Comparison of ENCODE assay signal across 2 cellular contexts in the genomic region with DNA sequence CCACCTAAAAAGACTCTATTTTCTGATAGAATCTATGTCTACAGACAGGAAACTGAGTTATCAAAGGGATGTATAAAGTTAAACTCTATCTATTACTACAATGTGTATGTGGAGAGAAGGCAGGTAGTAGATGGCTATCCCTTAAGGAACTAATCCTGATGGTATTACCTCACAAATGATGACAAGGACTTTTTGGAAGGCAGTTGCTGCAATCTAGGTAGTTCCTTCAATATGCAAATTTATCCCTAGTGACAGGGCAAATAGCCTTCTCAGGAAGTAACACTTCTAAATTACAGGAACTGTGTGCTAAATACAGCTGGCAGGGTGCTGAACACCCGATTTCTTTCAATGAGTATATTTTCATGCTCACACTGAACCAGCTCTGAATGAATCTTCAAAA.
TF ChIP-seq lines count a peak whose summit lies in the region.

No MANE protein-coding gene starts in this region.

TF ChIP-seq in HEK293, 187 proteins besides CTCF, POLR2A, EP300 and RAD21:
- TF ChIP-seq ZBTB7A (tag by site-specific recombination; IDR thresholded peaks at IDR 0.05; ENCODE audit: low read depth) (no peak), ZBTB20 (tag by site-specific recombination; IDR thresholded peaks at IDR 0.05) (peak; percentile 30; the same call in 1 of the 2 replicates), ZNF785 (tag by site-specific recombination; IDR thresholded peaks at IDR 0.05) (no peak)
- TF ChIP-seq, protein P1, sequence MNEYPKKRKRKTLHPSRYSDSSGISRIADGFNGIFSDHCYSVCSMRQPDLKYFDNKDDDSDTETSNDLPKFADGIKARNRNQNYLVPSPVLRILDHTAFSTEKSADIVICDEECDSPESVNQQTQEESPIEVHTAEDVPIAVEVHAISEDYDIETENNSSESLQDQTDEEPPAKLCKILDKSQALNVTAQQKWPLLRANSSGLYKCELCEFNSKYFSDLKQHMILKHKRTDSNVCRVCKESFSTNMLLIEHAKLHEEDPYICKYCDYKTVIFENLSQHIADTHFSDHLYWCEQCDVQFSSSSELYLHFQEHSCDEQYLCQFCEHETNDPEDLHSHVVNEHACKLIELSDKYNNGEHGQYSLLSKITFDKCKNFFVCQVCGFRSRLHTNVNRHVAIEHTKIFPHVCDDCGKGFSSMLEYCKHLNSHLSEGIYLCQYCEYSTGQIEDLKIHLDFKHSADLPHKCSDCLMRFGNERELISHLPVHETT (tag by site-specific recombination; IDR thresholded peaks at IDR 0.05): no peak
TF ChIP-seq in HEK293: peak in this region for 1.

TF ChIP-seq in H1, 55 proteins besides CTCF, POLR2A, EP300 and RAD21:
- TF ChIP-seq CBX8 (IDR thresholded peaks at IDR 0.05; ENCODE audit: borderline replicate concordance, low read depth, low read length): no peak
- TF ChIP-seq JUND (IDR thresholded peaks at IDR 0.05; ENCODE audit: low read length): no peak
- no peak for TF ChIP-seq TEAD4 (IDR thresholded peaks at IDR 0.05; ENCODE audit: low read depth, low read length)
- no peak for TF ChIP-seq SP2 (IDR thresholded peaks at IDR 0.05; ENCODE audit: low read length)
- no peak for TF ChIP-seq SRF (IDR thresholded peaks at IDR 0.05; ENCODE audit: low read depth, low read length)
- no peak for TF ChIP-seq BCL11A (IDR thresholded peaks at IDR 0.05; ENCODE audit: low read depth in 2 of 2, low read length in 2 of 2)
- no peak for TF ChIP-seq CHD1 (IDR thresholded peaks at IDR 0.05; ENCODE audit: low read depth, low read length)
- TF ChIP-seq POLR2AphosphoS5 (IDR thresholded peaks at IDR 0.05; ENCODE audit: low read depth, low read length): no peak
- no peak for TF ChIP-seq KDM1A (IDR thresholded peaks at IDR 0.05; ENCODE audit: borderline replicate concordance, low read length)
- TF ChIP-seq, protein P2, sequence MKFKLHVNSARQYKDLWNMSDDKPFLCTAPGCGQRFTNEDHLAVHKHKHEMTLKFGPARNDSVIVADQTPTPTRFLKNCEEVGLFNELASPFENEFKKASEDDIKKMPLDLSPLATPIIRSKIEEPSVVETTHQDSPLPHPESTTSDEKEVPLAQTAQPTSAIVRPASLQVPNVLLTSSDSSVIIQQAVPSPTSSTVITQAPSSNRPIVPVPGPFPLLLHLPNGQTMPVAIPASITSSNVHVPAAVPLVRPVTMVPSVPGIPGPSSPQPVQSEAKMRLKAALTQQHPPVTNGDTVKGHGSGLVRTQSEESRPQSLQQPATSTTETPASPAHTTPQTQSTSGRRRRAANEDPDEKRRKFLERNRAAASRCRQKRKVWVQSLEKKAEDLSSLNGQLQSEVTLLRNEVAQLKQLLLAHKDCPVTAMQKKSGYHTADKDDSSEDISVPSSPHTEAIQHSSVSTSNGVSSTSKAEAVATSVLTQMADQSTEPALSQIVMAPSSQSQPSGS (IDR thresholded peaks at IDR 0.05; ENCODE audit: low read length): no peak
- no peak for TF ChIP-seq TCF12 (IDR thresholded peaks at IDR 0.05; ENCODE audit: low read depth, low read length)
- TF ChIP-seq FOSL1 (IDR thresholded peaks at IDR 0.05; ENCODE audit: insufficient read depth, low read depth, low read length): no peak
- TF ChIP-seq SIN3A (conservative IDR thresholded peaks at IDR 0.05 in 1 of 2, IDR thresholded peaks at IDR 0.05 in 1 of 2; ENCODE audit: low read depth in 1 of 2, low read length in 2 of 2): no peak
- peak; percentile 64; the same call in 1 of the 2 replicates for TF ChIP-seq MAFK (IDR thresholded peaks at IDR 0.05; ENCODE audit: low read depth, low read length)
- TF ChIP-seq ZNF274 (IDR thresholded peaks at IDR 0.05; ENCODE audit: borderline replicate concordance, extremely low read depth, low read length): no peak
- TF ChIP-seq, protein P3, sequence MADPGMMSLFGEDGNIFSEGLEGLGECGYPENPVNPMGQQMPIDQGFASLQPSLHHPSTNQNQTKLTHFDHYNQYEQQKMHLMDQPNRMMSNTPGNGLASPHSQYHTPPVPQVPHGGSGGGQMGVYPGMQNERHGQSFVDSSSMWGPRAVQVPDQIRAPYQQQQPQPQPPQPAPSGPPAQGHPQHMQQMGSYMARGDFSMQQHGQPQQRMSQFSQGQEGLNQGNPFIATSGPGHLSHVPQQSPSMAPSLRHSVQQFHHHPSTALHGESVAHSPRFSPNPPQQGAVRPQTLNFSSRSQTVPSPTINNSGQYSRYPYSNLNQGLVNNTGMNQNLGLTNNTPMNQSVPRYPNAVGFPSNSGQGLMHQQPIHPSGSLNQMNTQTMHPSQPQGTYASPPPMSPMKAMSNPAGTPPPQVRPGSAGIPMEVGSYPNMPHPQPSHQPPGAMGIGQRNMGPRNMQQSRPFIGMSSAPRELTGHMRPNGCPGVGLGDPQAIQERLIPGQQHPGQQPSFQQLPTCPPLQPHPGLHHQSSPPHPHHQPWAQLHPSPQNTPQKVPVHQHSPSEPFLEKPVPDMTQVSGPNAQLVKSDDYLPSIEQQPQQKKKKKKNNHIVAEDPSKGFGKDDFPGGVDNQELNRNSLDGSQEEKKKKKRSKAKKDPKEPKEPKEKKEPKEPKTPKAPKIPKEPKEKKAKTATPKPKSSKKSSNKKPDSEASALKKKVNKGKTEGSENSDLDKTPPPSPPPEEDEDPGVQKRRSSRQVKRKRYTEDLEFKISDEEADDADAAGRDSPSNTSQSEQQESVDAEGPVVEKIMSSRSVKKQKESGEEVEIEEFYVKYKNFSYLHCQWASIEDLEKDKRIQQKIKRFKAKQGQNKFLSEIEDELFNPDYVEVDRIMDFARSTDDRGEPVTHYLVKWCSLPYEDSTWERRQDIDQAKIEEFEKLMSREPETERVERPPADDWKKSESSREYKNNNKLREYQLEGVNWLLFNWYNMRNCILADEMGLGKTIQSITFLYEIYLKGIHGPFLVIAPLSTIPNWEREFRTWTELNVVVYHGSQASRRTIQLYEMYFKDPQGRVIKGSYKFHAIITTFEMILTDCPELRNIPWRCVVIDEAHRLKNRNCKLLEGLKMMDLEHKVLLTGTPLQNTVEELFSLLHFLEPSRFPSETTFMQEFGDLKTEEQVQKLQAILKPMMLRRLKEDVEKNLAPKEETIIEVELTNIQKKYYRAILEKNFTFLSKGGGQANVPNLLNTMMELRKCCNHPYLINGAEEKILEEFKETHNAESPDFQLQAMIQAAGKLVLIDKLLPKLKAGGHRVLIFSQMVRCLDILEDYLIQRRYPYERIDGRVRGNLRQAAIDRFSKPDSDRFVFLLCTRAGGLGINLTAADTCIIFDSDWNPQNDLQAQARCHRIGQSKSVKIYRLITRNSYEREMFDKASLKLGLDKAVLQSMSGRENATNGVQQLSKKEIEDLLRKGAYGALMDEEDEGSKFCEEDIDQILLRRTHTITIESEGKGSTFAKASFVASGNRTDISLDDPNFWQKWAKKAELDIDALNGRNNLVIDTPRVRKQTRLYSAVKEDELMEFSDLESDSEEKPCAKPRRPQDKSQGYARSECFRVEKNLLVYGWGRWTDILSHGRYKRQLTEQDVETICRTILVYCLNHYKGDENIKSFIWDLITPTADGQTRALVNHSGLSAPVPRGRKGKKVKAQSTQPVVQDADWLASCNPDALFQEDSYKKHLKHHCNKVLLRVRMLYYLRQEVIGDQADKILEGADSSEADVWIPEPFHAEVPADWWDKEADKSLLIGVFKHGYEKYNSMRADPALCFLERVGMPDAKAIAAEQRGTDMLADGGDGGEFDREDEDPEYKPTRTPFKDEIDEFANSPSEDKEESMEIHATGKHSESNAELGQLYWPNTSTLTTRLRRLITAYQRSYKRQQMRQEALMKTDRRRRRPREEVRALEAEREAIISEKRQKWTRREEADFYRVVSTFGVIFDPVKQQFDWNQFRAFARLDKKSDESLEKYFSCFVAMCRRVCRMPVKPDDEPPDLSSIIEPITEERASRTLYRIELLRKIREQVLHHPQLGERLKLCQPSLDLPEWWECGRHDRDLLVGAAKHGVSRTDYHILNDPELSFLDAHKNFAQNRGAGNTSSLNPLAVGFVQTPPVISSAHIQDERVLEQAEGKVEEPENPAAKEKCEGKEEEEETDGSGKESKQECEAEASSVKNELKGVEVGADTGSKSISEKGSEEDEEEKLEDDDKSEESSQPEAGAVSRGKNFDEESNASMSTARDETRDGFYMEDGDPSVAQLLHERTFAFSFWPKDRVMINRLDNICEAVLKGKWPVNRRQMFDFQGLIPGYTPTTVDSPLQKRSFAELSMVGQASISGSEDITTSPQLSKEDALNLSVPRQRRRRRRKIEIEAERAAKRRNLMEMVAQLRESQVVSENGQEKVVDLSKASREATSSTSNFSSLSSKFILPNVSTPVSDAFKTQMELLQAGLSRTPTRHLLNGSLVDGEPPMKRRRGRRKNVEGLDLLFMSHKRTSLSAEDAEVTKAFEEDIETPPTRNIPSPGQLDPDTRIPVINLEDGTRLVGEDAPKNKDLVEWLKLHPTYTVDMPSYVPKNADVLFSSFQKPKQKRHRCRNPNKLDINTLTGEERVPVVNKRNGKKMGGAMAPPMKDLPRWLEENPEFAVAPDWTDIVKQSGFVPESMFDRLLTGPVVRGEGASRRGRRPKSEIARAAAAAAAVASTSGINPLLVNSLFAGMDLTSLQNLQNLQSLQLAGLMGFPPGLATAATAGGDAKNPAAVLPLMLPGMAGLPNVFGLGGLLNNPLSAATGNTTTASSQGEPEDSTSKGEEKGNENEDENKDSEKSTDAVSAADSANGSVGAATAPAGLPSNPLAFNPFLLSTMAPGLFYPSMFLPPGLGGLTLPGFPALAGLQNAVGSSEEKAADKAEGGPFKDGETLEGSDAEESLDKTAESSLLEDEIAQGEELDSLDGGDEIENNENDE (IDR thresholded peaks at IDR 0.05; ENCODE audit: insufficient replicate concordance, low read length): no peak
- TF ChIP-seq KDM4A (IDR thresholded peaks at IDR 0.05; ENCODE audit: low read depth, low read length, severe bottlenecking): no peak
- no peak for TF ChIP-seq GABPA (IDR thresholded peaks at IDR 0.05; ENCODE audit: borderline replicate concordance, insufficient read depth, low read length)
- TF ChIP-seq SUZ12 (IDR thresholded peaks at IDR 0.05; ENCODE audit: low read length): no peak
- TF ChIP-seq BACH1 (IDR thresholded peaks at IDR 0.05; ENCODE audit: low read length): peak; percentile 89
- TF ChIP-seq CEBPB (IDR thresholded peaks at IDR 0.05; ENCODE audit: low read depth, low read length): peak; percentile 43; the same call in 1 of the 2 replicates
- no peak for TF ChIP-seq NANOG (IDR thresholded peaks at IDR 0.05; ENCODE audit: insufficient read depth, low read depth, low read length, poor library complexity, severe bottlenecking)
- TF ChIP-seq EGR1 (IDR thresholded peaks at IDR 0.05; ENCODE audit: borderline replicate concordance, low read depth, low read length): no peak
- TF ChIP-seq HDAC6 (IDR thresholded peaks at IDR 0.05; ENCODE audit: low read depth, low read length): no peak
- no peak for TF ChIP-seq ASH2L (IDR thresholded peaks at IDR 0.05; ENCODE audit: low read length)
- TF ChIP-seq, protein P4, sequence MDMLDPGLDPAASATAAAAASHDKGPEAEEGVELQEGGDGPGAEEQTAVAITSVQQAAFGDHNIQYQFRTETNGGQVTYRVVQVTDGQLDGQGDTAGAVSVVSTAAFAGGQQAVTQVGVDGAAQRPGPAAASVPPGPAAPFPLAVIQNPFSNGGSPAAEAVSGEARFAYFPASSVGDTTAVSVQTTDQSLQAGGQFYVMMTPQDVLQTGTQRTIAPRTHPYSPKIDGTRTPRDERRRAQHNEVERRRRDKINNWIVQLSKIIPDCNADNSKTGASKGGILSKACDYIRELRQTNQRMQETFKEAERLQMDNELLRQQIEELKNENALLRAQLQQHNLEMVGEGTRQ (IDR thresholded peaks at IDR 0.05; ENCODE audit: low read length): no peak
- TF ChIP-seq NRF1 (IDR thresholded peaks at IDR 0.05; ENCODE audit: low read depth, low read length): no peak
